ENCODE assay signal across 11 cellular contexts in genomic region chr2:190352668-190353536, GRCh38. TPM values are rescaled to one million over a fixed set of nuclear protein-coding genes. Genes with fewer than 3 reads are reported as not detected.
DNase-seq lines count a peak whose midpoint lies in the region; ATAC-seq, FAIRE-seq and TF ChIP-seq lines count a peak whose summit lies in the region.
"Had no signal": no experiment of that assay in that cellular context is flagged by ENCODE, and none has a peak within 500 bp of the region (broad histone marks: within the 10 kb centered on the region; RNA-seq: fewer than 3 reads in every experiment).

No MANE protein-coding gene starts in this region.

- no peaks in the 10 kb centered on the region for H3K4me1 Mint-ChIP-seq in stimulated activated naive B cell treated with anti-CD40 and anti-IgM and Interleukin-4, amounts not matched to agents 10 μg/mL and 1 μg/mL and 100 μg/mL, for 72 hours

- no peaks in the 10 kb centered on the region for H3K9me3 Mint-ChIP-seq in stimulated activated naive B cell treated with anti-CD40 and anti-IgM and Interleukin-4, amounts not matched to agents 10 μg/mL and 1 μg/mL and 100 μg/mL, for 72 hours
- H3K9me3 Mint-ChIP-seq: activated CD8-positive, alpha-beta T cell treated with anti-CD3 and anti-CD28 coated beads for 36 hours had no signal

- H3K9me3 ChIP-seq in liver (ENCODE audit: control insufficient read depth in 4 of 4, low read length in 3 of 4) (no peaks in the 10 kb centered on the region), thymus (ENCODE audit: control insufficient read depth) (no peaks in the 10 kb centered on the region)
- H3K9me3 ChIP-seq in effector memory CD4-positive, alpha-beta T cell (ENCODE audit: control insufficient read depth, low read length) = no peaks in the 10 kb centered on the region

- H3K27ac Mint-ChIP-seq in stimulated activated naive B cell treated with anti-CD40 and anti-IgM and Interleukin-4, amounts not matched to agents 10 μg/mL and 1 μg/mL and 100 μg/mL, for 72 hours = no peak overlapping the region
- H3K27ac Mint-ChIP-seq: activated CD8-positive, alpha-beta T cell treated with anti-CD3 and anti-CD28 coated beads for 36 hours had no signal

- no peak for TF ChIP-seq CTCF in bronchial epithelial cell (IDR thresholded peaks at IDR 0.05; ENCODE audit: insufficient read depth, low read length, severe bottlenecking)
- TF ChIP-seq CTCF in liver (IDR thresholded peaks at IDR 0.05; ENCODE audit: low read depth, low read length, missing input control) = no peak
- TF ChIP-seq CTCF in GM13976 (IDR thresholded peaks at IDR 0.05; ENCODE audit: borderline replicate concordance, control extremely low read depth, extremely low read depth, insufficient read depth, missing control alignments) = no peak

- peaks cover 2 to 3% of the 10 kb centered on the region in 2 donors for H3K36me3 Mint-ChIP-seq in stimulated activated naive B cell treated with anti-CD40 and anti-IgM and Interleukin-4, amounts not matched to agents 10 μg/mL and 1 μg/mL and 100 μg/mL, for 72 hours

- peaks cover 8 to 35% (median 20%) of the 10 kb centered on the region in 4 donors for H3K4me1 ChIP-seq in liver (ENCODE audit: control insufficient read depth in 4 of 4, insufficient read depth in 4 of 4, low read length in 3 of 4)
- peaks cover 3% of the 10 kb centered on the region for H3K4me1 ChIP-seq in thymus (ENCODE audit: control insufficient read depth, insufficient read depth, low read length)
- H3K4me1 ChIP-seq in effector memory CD4-positive, alpha-beta T cell (ENCODE audit: control insufficient read depth, insufficient read depth, low read length, poor library complexity, severe bottlenecking) = no peaks in the 10 kb centered on the region

- DNase-seq in NCI-H345 treated with DMSO at 0.1 percent for 48 hours (lab: John Stamatoyannopoulos, UW; ENCODE audit: unreplicated experiment) = peak; percentile 25
- DNase-seq in bronchial epithelial cell (ENCODE audit: low read depth) = peak; percentile 79
- DNase-seq in stimulated activated naive B cell treated with anti-CD40 and anti-IgM and Interleukin-4, amounts not matched to agents 10 μg/mL and 1 μg/mL and 100 μg/mL, for 72 hours = no peak
- DNase-seq in effector memory CD4-positive, alpha-beta T cell = no peak
- DNase-seq in activated CD8-positive, alpha-beta memory T cell treated with anti-CD3 and anti-CD28 coated beads, Interleukin-2, amount 50 U/mL, for 48 hours = no peak
- no peak for DNase-seq in GM13976 (ENCODE audit: low spot score)
- DNase-seq: activated CD8-positive, alpha-beta T cell treated with anti-CD3 and anti-CD28 coated beads for 36 hours; NCI-H2171 had no signal

- in situ Hi-C loops in GM13976 (cut with MboI; ENCODE audit: low sequenced_read_pairs, unreplicated experiment) = no loop called here

- peak; percentile 88 for FAIRE-seq in bronchial epithelial cell (lab: Jason Lieb, UNC)
- FAIRE-seq: GM12892 had no signal

- no peak for ATAC-seq in stimulated activated naive B cell treated with anti-CD40 and anti-IgM and Interleukin-4, amounts not matched to agents 10 μg/mL and 1 μg/mL and 100 μg/mL, for 72 hours (replicated peaks)
- ATAC-seq: activated CD8-positive, alpha-beta T cell treated with anti-CD3 and anti-CD28 coated beads for 36 hours had no signal

- H3K4me3 Mint-ChIP-seq in stimulated activated naive B cell treated with anti-CD40 and anti-IgM and Interleukin-4, amounts not matched to agents 10 μg/mL and 1 μg/mL and 100 μg/mL, for 72 hours = no peak overlapping the region
- H3K4me3 Mint-ChIP-seq: activated CD8-positive, alpha-beta T cell treated with anti-CD3 and anti-CD28 coated beads for 36 hours had no signal

- H3K4me3 ChIP-seq in bronchial epithelial cell (ENCODE audit: low read depth, low read length) (no peak overlapping the region), liver (ENCODE audit: low read depth in 1 of 3, low read length in 3 of 3) (no peak overlapping the region), thymus (ENCODE audit: low read length) (no peak overlapping the region)
- no peak overlapping the region for H3K4me3 ChIP-seq in effector memory CD4-positive, alpha-beta T cell (ENCODE audit: insufficient read depth, low read depth, low read length, poor library complexity, severe bottlenecking)

- TF ChIP-seq RAD21 in liver (IDR thresholded peaks at IDR 0.05) = peak; percentile 57 to 65

- H3K36me3 ChIP-seq in bronchial epithelial cell (ENCODE audit: control insufficient read depth, insufficient read depth, low read length) (no peaks in the 10 kb centered on the region), liver (ENCODE audit: control insufficient read depth in 4 of 4, insufficient read depth in 3 of 4, low read depth in 1 of 4, low read length in 3 of 4) (peaks cover 0 to 1% (median 0%) of the 10 kb centered on the region in 4 donors), thymus (ENCODE audit: control insufficient read depth, insufficient read depth) (no peaks in the 10 kb centered on the region)
- H3K36me3 ChIP-seq in effector memory CD4-positive, alpha-beta T cell (ENCODE audit: control insufficient read depth, insufficient read depth, low read length) = no peaks in the 10 kb centered on the region

- H3K27me3 Mint-ChIP-seq in stimulated activated naive B cell treated with anti-CD40 and anti-IgM and Interleukin-4, amounts not matched to agents 10 μg/mL and 1 μg/mL and 100 μg/mL, for 72 hours = no peaks in the 10 kb centered on the region
- H3K27me3 Mint-ChIP-seq: activated CD8-positive, alpha-beta T cell treated with anti-CD3 and anti-CD28 coated beads for 36 hours had no signal

- peak overlapping the region; percentile 39 to 83 for H3K9ac ChIP-seq in liver (ENCODE audit: low read depth in 1 of 2, low read length in 2 of 2)

- no peaks in the 10 kb centered on the region for H3K27me3 ChIP-seq in bronchial epithelial cell (ENCODE audit: control insufficient read depth, insufficient read depth, low read length)
- no peaks in the 10 kb centered on the region for H3K27me3 ChIP-seq in liver (ENCODE audit: control insufficient read depth in 4 of 4, insufficient read depth in 4 of 4, low read length in 3 of 4)
- no peaks in the 10 kb centered on the region for H3K27me3 ChIP-seq in thymus (ENCODE audit: control insufficient read depth, insufficient read depth)
- H3K27me3 ChIP-seq in effector memory CD4-positive, alpha-beta T cell (replicated peaks; ENCODE audit: control insufficient read depth, insufficient read depth, low read length, poor library complexity, severe bottlenecking) = no peaks in the 10 kb centered on the region

- H3K27ac ChIP-seq in liver (ENCODE audit: low read depth in 1 of 2, low read length in 2 of 2) (peak overlapping the region; percentile 88 to 92), thymus (ENCODE audit: low read depth) (peak overlapping the region; percentile 39)
- no peak overlapping the region for H3K27ac ChIP-seq in effector memory CD4-positive, alpha-beta T cell (ENCODE audit: insufficient read depth, low read length, poor library complexity, severe bottlenecking)

- WGBS in liver = 21% methylated on average over 8 of the region's 8 CpGs
- 96% methylated on average over 8 of the region's 8 CpGs for WGBS in thymus

TF ChIP-seq in liver, 16 proteins besides CTCF, POLR2A, EP300 and RAD21 (continues in another document):
- peak; percentile 81 for TF ChIP-seq YY1 (IDR thresholded peaks at IDR 0.05)
- peak; percentile 19 to 81 for TF ChIP-seq GABPA (IDR thresholded peaks at IDR 0.05 in 1 of 2, conservative IDR thresholded peaks at IDR 0.05 in 1 of 2)
- TF ChIP-seq, protein P1, sequence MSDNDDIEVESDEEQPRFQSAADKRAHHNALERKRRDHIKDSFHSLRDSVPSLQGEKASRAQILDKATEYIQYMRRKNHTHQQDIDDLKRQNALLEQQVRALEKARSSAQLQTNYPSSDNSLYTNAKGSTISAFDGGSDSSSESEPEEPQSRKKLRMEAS (IDR thresholded peaks at IDR 0.05) = peak; percentile 99
- TF ChIP-seq FOXA1 (IDR thresholded peaks at IDR 0.05) = peak; percentile 94
- TF ChIP-seq RXRA (IDR thresholded peaks at IDR 0.05) = peak; percentile 94 to 95
- TF ChIP-seq JUND (IDR thresholded peaks at IDR 0.05) = peak; percentile 71 to 92
- peak; percentile 92 for TF ChIP-seq SP1 (IDR thresholded peaks at IDR 0.05)
- peak; percentile 88 to 94 for TF ChIP-seq EGR1 (IDR thresholded peaks at IDR 0.05; ENCODE audit: low read depth in 2 of 2)
- peak; percentile 85 for TF ChIP-seq ZBTB33 (IDR thresholded peaks at IDR 0.05)
- peak; percentile 87 for TF ChIP-seq NR2F2 (IDR thresholded peaks at IDR 0.05)
- peak; percentile 94 for TF ChIP-seq FOXA2 (IDR thresholded peaks at IDR 0.05)
- TF ChIP-seq ATF3 (IDR thresholded peaks at IDR 0.05) = peak; percentile 91

RNA-seq across cellular contexts. Expression of gene INPP1, which starts 9.5 kb away (rescaled TPM):
- total RNA-seq in bronchial epithelial cell = 7.9 and 11.3 TPM in 2 replicates
- total RNA-seq in liver = 10 to 100 TPM in 1 of 2 donors, 1 to 10 TPM in 1; 9.1 to 11.9 TPM
- polyA plus RNA-seq in liver = 10 to 100 TPM; 12.9 to 13.2 TPM
- 36.4 TPM for polyA plus RNA-seq in thymus

RNA-seq across cellular contexts. Expression of gene HIBCH, which starts 33.3 kb away (rescaled TPM):
- total RNA-seq in bronchial epithelial cell (4.7 and 9.3 TPM in 2 replicates), liver (10 to 100 TPM; 20.2 to 36.3 TPM)
- polyA plus RNA-seq in liver (10 to 100 TPM; 29.3 to 65.2 TPM), thymus (31.3 TPM)

RNA-seq across cellular contexts. Expression of gene MFSD6, which starts 55.3 kb away (rescaled TPM):
- total RNA-seq in bronchial epithelial cell = 37.4 and 43.0 TPM in 2 replicates
- total RNA-seq in liver = 1 to 10 TPM; 2.9 to 9.5 TPM
- polyA plus RNA-seq in liver = 1 to 10 TPM in 1 of 2 donors, under 1 TPM in 1; 0.83 to 1.8 TPM
- 16.3 TPM for polyA plus RNA-seq in thymus

Comparison
In these comparisons a context has a peak if more than half of its experiments do, and no peak if none do; other contexts are left out.
1. DNase-seq: peak in NCI-H345 treated with DMSO at 0.1 percent for 48 hours (single experiment) and bronchial epithelial cell (single experiment); none in stimulated activated naive B cell treated with anti-CD40 and anti-IgM and Interleukin-4, amounts not matched to agents 10 μg/mL and 1 μg/mL and 100 μg/mL, for 72 hours (single experiment), effector memory CD4-positive, alpha-beta T cell (0 of 3), activated CD8-positive, alpha-beta memory T cell treated with anti-CD3 and anti-CD28 coated beads, Interleukin-2, amount 50 U/mL, for 48 hours (single experiment) and GM13976 (single experiment).